15 cellular contexts compared by ENCODE assay signal in genomic region chr7:136348142-136348541, GRCh38.
A peak's percentile ranks its signal among the peaks of the same experiment; 100 is the strongest.
DNase-seq lines count a peak whose midpoint lies in the region; ATAC-seq and TF ChIP-seq lines count a peak whose summit lies in the region.
"Had no signal": no experiment of that assay in that cellular context is flagged by ENCODE, and none has a peak within 500 bp of the region (broad histone marks: within the 10 kb centered on the region; RNA-seq: fewer than 3 reads in every experiment).

No MANE protein-coding gene starts in this region.

- H3K4me1 ChIP-seq in left ventricle myocardium inferior (no peaks in the 10 kb centered on the region), OCI-LY7 (ENCODE audit: insufficient read depth, low read length, poor library complexity, severe bottlenecking) (peaks cover 33% of the 10 kb centered on the region)

- no peaks in the 10 kb centered on the region for H4K20me1 ChIP-seq in OCI-LY7 (ENCODE audit: insufficient read depth, low read length)

- TF ChIP-seq CTCF in left ventricle myocardium inferior (IDR thresholded peaks at IDR 0.05; ENCODE audit: borderline replicate concordance) = no peak
- TF ChIP-seq CTCF in OCI-LY7 (conservative IDR thresholded peaks at IDR 0.05; ENCODE audit: low read length) = no peak

- H2AFZ ChIP-seq in OCI-LY7 (ENCODE audit: low read length) = peak overlapping the region; percentile 12; the same call in 1 of the 2 replicates

- H3K27ac ChIP-seq in left ventricle myocardium inferior (replicated peaks) = no peak overlapping the region
- H3K27ac ChIP-seq in OCI-LY7 (ENCODE audit: low read depth, low read length, poor library complexity, severe bottlenecking) = no peak overlapping the region

- H3K4me3 ChIP-seq in left ventricle myocardium inferior (no peak overlapping the region), OCI-LY7 (ENCODE audit: low read depth, low read length, poor library complexity, severe bottlenecking) (no peak overlapping the region)
- H3K4me3 ChIP-seq: GM23338 had no signal

- POLR2A ChIA-PET in OCI-LY7 (lab: Charles Lee) = interaction anchor here (0.6 to 2.4 kb wide), 4 partner anchors 9 to 28 kb away, joined by 3 to 10 read pairs (median 5); no protein-coding TSS in a partner anchor

- ATAC-seq in Right ventricle myocardium superior (ENCODE audit: poor library complexity) = peak; percentile 31
- ATAC-seq in left ventricle myocardium superior = peak; percentile 51
- ATAC-seq: GM23338, HCT116 had no signal

- no peaks in the 10 kb centered on the region for H3K9me2 ChIP-seq in OCI-LY7 (ENCODE audit: insufficient read depth, low read length)

- H3K79me2 ChIP-seq in OCI-LY7 (ENCODE audit: insufficient read depth, low read depth, low read length) = no peaks in the 10 kb centered on the region

- no peaks in the 10 kb centered on the region for H3K9me3 ChIP-seq in left ventricle myocardium inferior (replicated peaks)
- peaks cover 12% of the 10 kb centered on the region; the same call in 1 of the 2 replicates for H3K9me3 ChIP-seq in OCI-LY7 (ENCODE audit: low read length)

- BruUV-seq in OCI-LY7 (replicated peaks; lab: Mats Ljungman, UMichigan) = no TSS peak

- no peak overlapping the region for H3K4me2 ChIP-seq in OCI-LY7 (ENCODE audit: low read length)
- H3K4me2 ChIP-seq: GM23338 had no signal

- H3K36me3 ChIP-seq in left ventricle myocardium inferior = no peaks in the 10 kb centered on the region
- H3K36me3 ChIP-seq in OCI-LY7 (ENCODE audit: insufficient read depth, low read length) = peaks cover 5% of the 10 kb centered on the region; the same call in 1 of the 2 replicates

- CTCF ChIA-PET in OCI-LY7 (lab: Charles Lee; ENCODE audit: unreplicated experiment) = no interaction called here

- H3K27me3 ChIP-seq in left ventricle myocardium inferior (ENCODE audit: low read depth) = no peaks in the 10 kb centered on the region

- intact Hi-C loops in Right ventricle myocardium superior (cut with DNase I) (no loop called here), left ventricle myocardium inferior (cut with micrococcal nuclease) (no loop called here), left ventricle myocardium superior (cut with micrococcal nuclease) (no loop called here), cardiac septum (cut with DNase I) (loop anchor here (10.0 kb wide), 1 partner anchor 313 kb away; no protein-coding TSS in a partner anchor), OCI-LY7 (cut with micrococcal nuclease; ENCODE audit: unreplicated experiment) (no loop called here)

- no peak for DNase-seq in Right ventricle myocardium superior
- DNase-seq in left ventricle myocardium inferior = no peak
- no peak for DNase-seq in left ventricle myocardium superior
- DNase-seq in cardiac septum (ENCODE audit: low spot score) = no peak
- DNase-seq in OCI-LY7 (ENCODE audit: low spot score) = no peak
- DNase-seq in NK-92 treated with Interleukin-12 subunit alpha and Interleukin-12 subunit beta, amount 100 ng/mL, for 24 hours (lab: John Stamatoyannopoulos, UW) = no peak
- DNase-seq: C1 segment of cervical spinal cord; Calu3; CD4-positive, alpha-beta memory T cell; COR-L47; DMS79 treated with DMSO at 0.1 percent for 48 hours; GF-D8; H9 had no signal
